11 cellular contexts compared by ENCODE assay signal in the genomic region with DNA sequence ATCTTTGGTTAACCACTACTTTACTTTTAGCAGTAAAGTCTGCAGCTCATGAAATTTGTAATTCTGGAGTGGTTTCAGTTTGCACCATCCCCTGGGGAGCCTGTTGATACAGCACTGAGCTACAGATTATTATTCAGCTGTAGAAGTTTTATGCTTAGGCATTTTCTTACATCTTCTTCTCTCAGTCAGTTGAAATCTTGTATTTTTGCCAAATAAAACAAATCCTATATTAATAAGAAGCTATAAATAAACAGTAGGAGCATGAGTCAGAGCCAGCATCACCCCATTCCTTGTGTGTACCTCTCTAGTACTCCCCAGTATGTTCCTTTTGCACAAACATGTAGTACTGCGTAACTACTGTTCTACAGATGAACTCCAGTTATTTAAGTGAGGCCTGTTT.
DNase-seq lines count a peak whose midpoint lies in the region; ATAC-seq, FAIRE-seq and TF ChIP-seq lines count a peak whose summit lies in the region.
"Had no signal": no experiment of that assay in that cellular context is flagged by ENCODE, and none has a peak within 500 bp of the region (broad histone marks: within the 10 kb centered on the region; RNA-seq: fewer than 3 reads in every experiment).

No MANE protein-coding gene starts in this region.

- dilution Hi-C loops in keratinocyte (cut with MboI; ENCODE audit: extremely low pct_ligation_motif_present, low sequenced_read_pairs), result no loop called here

- H3K36me3 ChIP-seq in HEK293 (ENCODE audit: control insufficient read depth in 2 of 2, insufficient read depth in 1 of 2, low read length in 2 of 2) (peaks cover 0 to 8% of the 10 kb centered on the region in 2 experiments; a peak in 1 of 3 replicates), keratinocyte (ENCODE audit: control insufficient read depth in 2 of 2, extremely low read depth in 1 of 2, insufficient read depth in 2 of 2, low read length in 2 of 2) (no peaks in the 10 kb centered on the region)

- no peak for ATAC-seq in activated T-helper 17 cell treated with anti-CD3 and anti-CD28 coated beads, Interleukin-2, amount 50 U/mL, for 72 hours (replicated peaks)
- ATAC-seq in GM18907 (IDR thresholded peaks at IDR 0.05; ENCODE audit: unreplicated experiment), result no peak
- ATAC-seq: effector memory CD8-positive, alpha-beta T cell had no signal

- CTCF ChIA-PET in HEK293 (lab: Yijun Ruan, JAX), result interaction anchor here (0.5 to 1.3 kb wide), 3 partner anchors 11 to 282 kb away, joined by 3 to 5 read pairs (median 4); no protein-coding TSS in a partner anchor

- TF ChIP-seq CTCF in HEK293 (tag by site-specific recombination; IDR thresholded peaks at IDR 0.05) (no peak), astrocyte of the cerebellum (IDR thresholded peaks at IDR 0.05; ENCODE audit: low read depth, low read length, missing control alignments) (no peak), keratinocyte (optimal IDR thresholded peaks at IDR 0.05 in 1 of 3, IDR thresholded peaks at IDR 0.05 in 1 of 3, conservative IDR thresholded peaks at IDR 0.05 in 1 of 3; ENCODE audit: extremely low read depth in 1 of 3, insufficient read depth in 2 of 3, low read length in 3 of 3) (no peak)

- no peaks in the 10 kb centered on the region for H3K79me2 ChIP-seq in keratinocyte (ENCODE audit: control insufficient read depth, insufficient read depth, low read length)

- H3K27ac ChIP-seq in HEK293 (ENCODE audit: extremely low read depth, low read depth, low read length) (no peak overlapping the region), keratinocyte (ENCODE audit: control insufficient read depth, insufficient read depth, low read length) (no peak overlapping the region)

- no peak overlapping the region for H3K4me3 Mint-ChIP-seq in activated T-helper 17 cell treated with anti-CD3 and anti-CD28 coated beads, Interleukin-2, amount 50 U/mL, for 72 hours
- H3K4me3 Mint-ChIP-seq: effector memory CD8-positive, alpha-beta T cell had no signal

- no peaks in the 10 kb centered on the region for H3K27me3 Mint-ChIP-seq in activated T-helper 17 cell treated with anti-CD3 and anti-CD28 coated beads, Interleukin-2, amount 50 U/mL, for 72 hours
- H3K27me3 Mint-ChIP-seq: effector memory CD8-positive, alpha-beta T cell had no signal

- no peaks in the 10 kb centered on the region for H3K9me3 Mint-ChIP-seq in activated T-helper 17 cell treated with anti-CD3 and anti-CD28 coated beads, Interleukin-2, amount 50 U/mL, for 72 hours
- H3K9me3 Mint-ChIP-seq: activated T-helper 2 cell treated with anti-CD3 and anti-CD28 coated beads, Interferon-gamma antibody, Interleukin-2, Interleukin-4, amounts not matched to agents 10 μg/mL and 5 μg/mL and 100 μg/mL, durations not matched to agents 14 hours and 24 hours and 36 hours; effector memory CD8-positive, alpha-beta T cell had no signal

- in situ Hi-C loops in ACHN (cut with HindIII; ENCODE audit: low pct_ligation_motif_present, low pct_unique_long_range_greater_than_20kb, low sequenced_read_pairs), result no loop called here
- in situ Hi-C loops in astrocyte of the cerebellum (cut with HindIII; ENCODE audit: low sequenced_read_pairs), result no loop called here

- no peaks in the 10 kb centered on the region for H3K27me3 ChIP-seq in keratinocyte (ENCODE audit: control insufficient read depth, extremely low read depth, insufficient read depth, low read length)

- no peaks in the 10 kb centered on the region for H3K9me1 ChIP-seq in keratinocyte (ENCODE audit: control insufficient read depth, extremely low read depth, insufficient read depth, low read length)

- DNase-seq in ACHN (peak; percentile 13), astrocyte of the cerebellum (ENCODE audit: low read depth) (peak; percentile 71), keratinocyte (ENCODE audit: low read depth, low spot score) (no peak), NCI-H510A (lab: John Stamatoyannopoulos, UW) (no peak)
- no peak for DNase-seq in activated naive CD4-positive, alpha-beta T cell (lab: John Stamatoyannopoulos, UW)
- DNase-seq: effector memory CD8-positive, alpha-beta T cell; mesendoderm had no signal

- peaks cover 38% of the 10 kb centered on the region for H3K36me3 Mint-ChIP-seq in activated T-helper 17 cell treated with anti-CD3 and anti-CD28 coated beads, Interleukin-2, amount 50 U/mL, for 72 hours (ENCODE audit: low read depth)

- H3K4me3 ChIP-seq in HEK293 (ENCODE audit: low read depth, low read length) (no peak overlapping the region), astrocyte of the cerebellum (ENCODE audit: low read depth, low read length) (no peak overlapping the region), keratinocyte (ENCODE audit: control insufficient read depth in 2 of 3, extremely low read depth in 1 of 3, insufficient read depth in 2 of 3, low read depth in 1 of 3, low read length in 3 of 3) (no peak overlapping the region)

- H2AFZ ChIP-seq in keratinocyte (ENCODE audit: control insufficient read depth, low read length), result no peak overlapping the region

- peak; percentile 86 for FAIRE-seq in keratinocyte (lab: Jason Lieb, UNC)

- peaks cover 23% of the 10 kb centered on the region for H3K4me1 ChIP-seq in HEK293 (ENCODE audit: control insufficient read depth, insufficient read depth, low read length)
- H3K4me1 ChIP-seq in keratinocyte (ENCODE audit: control insufficient read depth, extremely low read depth, insufficient read depth, low read length), result peaks cover 6% of the 10 kb centered on the region

- H3K27ac Mint-ChIP-seq in activated T-helper 17 cell treated with anti-CD3 and anti-CD28 coated beads, Interleukin-2, amount 50 U/mL, for 72 hours, result no peak overlapping the region
- H3K27ac Mint-ChIP-seq: activated T-helper 2 cell treated with anti-CD3 and anti-CD28 coated beads, Interferon-gamma antibody, Interleukin-2, Interleukin-4, amounts not matched to agents 10 μg/mL and 5 μg/mL and 100 μg/mL, durations not matched to agents 14 hours and 24 hours and 36 hours; effector memory CD8-positive, alpha-beta T cell had no signal

- H3K9me3 ChIP-seq in HEK293 (ENCODE audit: control insufficient read depth, insufficient read depth, low read depth, low read length) (no peaks in the 10 kb centered on the region), keratinocyte (ENCODE audit: control insufficient read depth, low read depth, low read length) (no peaks in the 10 kb centered on the region)

- no peaks in the 10 kb centered on the region for H3K4me1 Mint-ChIP-seq in activated T-helper 17 cell treated with anti-CD3 and anti-CD28 coated beads, Interleukin-2, amount 50 U/mL, for 72 hours

- H4K20me1 ChIP-seq in keratinocyte (ENCODE audit: control insufficient read depth, extremely low read depth, insufficient read depth, low read length), result no peaks in the 10 kb centered on the region

- H3K9ac ChIP-seq in keratinocyte (ENCODE audit: control insufficient read depth, extremely low read depth, insufficient read depth, low read length), result no peak overlapping the region

- H3K4me2 ChIP-seq in keratinocyte (ENCODE audit: control insufficient read depth, extremely low read depth, insufficient read depth, low read depth, low read length), result no peak overlapping the region

- POLR2A ChIA-PET in HEK293 (lab: Yijun Ruan, JAX), result no interaction called here

TF ChIP-seq in HEK293, 187 proteins besides CTCF, POLR2A, EP300 and RAD21 (continues in another document):
- TF ChIP-seq, protein P1, sequence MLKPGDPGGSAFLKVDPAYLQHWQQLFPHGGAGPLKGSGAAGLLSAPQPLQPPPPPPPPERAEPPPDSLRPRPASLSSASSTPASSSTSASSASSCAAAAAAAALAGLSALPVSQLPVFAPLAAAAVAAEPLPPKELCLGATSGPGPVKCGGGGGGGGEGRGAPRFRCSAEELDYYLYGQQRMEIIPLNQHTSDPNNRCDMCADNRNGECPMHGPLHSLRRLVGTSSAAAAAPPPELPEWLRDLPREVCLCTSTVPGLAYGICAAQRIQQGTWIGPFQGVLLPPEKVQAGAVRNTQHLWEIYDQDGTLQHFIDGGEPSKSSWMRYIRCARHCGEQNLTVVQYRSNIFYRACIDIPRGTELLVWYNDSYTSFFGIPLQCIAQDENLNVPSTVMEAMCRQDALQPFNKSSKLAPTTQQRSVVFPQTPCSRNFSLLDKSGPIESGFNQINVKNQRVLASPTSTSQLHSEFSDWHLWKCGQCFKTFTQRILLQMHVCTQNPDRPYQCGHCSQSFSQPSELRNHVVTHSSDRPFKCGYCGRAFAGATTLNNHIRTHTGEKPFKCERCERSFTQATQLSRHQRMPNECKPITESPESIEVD (tag by site-specific recombination; IDR thresholded peaks at IDR 0.05), result peak; percentile 50
- peak; percentile 17; the same call in 1 of the 2 replicates for TF ChIP-seq ZNF660 (tag by site-specific recombination; IDR thresholded peaks at IDR 0.05)
- TF ChIP-seq SETDB1 (IDR thresholded peaks at IDR 0.05; ENCODE audit: insufficient read length, low read length), result no peak
- no peak for TF ChIP-seq ZNF549 (tag by site-specific recombination; IDR thresholded peaks at IDR 0.05)
- peak; percentile 46; the same call in 1 of the 2 replicates for TF ChIP-seq ZNF843 (tag by site-specific recombination; IDR thresholded peaks at IDR 0.05)
- no peak for TF ChIP-seq ZNF585B (tag by site-specific recombination; IDR thresholded peaks at IDR 0.05)
- 0 out of 2 replicates have a peak, but pooled peaks have one; percentile 25 for TF ChIP-seq ZEB2 (tag by site-specific recombination; IDR thresholded peaks at IDR 0.05)
- TF ChIP-seq ZNF785 (tag by site-specific recombination; IDR thresholded peaks at IDR 0.05), result no peak
- TF ChIP-seq, protein P2, sequence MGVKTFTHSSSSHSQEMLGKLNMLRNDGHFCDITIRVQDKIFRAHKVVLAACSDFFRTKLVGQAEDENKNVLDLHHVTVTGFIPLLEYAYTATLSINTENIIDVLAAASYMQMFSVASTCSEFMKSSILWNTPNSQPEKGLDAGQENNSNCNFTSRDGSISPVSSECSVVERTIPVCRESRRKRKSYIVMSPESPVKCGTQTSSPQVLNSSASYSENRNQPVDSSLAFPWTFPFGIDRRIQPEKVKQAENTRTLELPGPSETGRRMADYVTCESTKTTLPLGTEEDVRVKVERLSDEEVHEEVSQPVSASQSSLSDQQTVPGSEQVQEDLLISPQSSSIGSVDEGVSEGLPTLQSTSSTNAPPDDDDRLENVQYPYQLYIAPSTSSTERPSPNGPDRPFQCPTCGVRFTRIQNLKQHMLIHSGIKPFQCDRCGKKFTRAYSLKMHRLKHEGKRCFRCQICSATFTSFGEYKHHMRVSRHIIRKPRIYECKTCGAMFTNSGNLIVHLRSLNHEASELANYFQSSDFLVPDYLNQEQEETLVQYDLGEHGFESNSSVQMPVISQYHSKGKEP (tag by site-specific recombination; IDR thresholded peaks at IDR 0.05), result peak; percentile 46; the same call in 1 of the 2 replicates
- no peak for TF ChIP-seq ZNF610 (tag by site-specific recombination; IDR thresholded peaks at IDR 0.05; ENCODE audit: borderline replicate concordance)
- no peak for TF ChIP-seq ZNF138 (tag by site-specific recombination; IDR thresholded peaks at IDR 0.05; ENCODE audit: borderline replicate concordance)
- TF ChIP-seq MZF1 (tag by site-specific recombination; IDR thresholded peaks at IDR 0.05; ENCODE audit: borderline replicate concordance), result peak; percentile 81; the same call in 1 of the 2 replicates

Comparison
In these comparisons a context has a peak if more than half of its experiments do, and no peak if none do; other contexts are left out.
1. DNase-seq: peak in ACHN (single experiment) and astrocyte of the cerebellum (single experiment); none in keratinocyte (single experiment), NCI-H510A (single experiment) and activated naive CD4-positive, alpha-beta T cell (0 of 4).